8 cellular contexts compared by ENCODE assay signal in the genomic region with DNA sequence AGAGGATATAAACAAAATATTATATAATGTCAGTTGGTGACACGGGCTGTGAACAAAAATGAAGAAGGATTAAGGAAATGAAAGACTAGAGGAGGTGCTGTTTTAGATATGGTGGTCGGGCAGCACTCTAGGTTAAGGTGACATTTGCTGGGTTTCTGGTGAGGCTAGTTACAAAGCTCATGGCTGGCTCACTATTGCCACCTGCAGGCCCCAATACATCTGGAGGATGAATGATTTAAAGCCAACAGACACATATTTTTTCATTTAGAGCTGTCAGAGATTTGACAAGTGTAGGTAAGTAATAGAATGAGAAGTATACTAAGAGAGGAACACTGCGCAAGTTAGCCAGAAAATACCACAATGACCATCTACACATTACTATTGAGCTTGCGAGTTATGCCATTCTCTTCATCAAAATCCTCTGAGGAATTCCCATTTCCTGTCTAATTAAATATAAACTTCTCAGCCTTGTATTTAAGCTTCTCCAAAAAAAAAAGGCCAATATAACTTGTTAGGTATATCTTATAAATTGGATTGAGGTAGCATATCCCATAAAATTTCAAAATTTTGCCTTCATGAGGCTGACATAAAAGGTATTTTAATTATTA. TPM values are rescaled to one million over a fixed set of nuclear protein-coding genes. Genes with fewer than 3 reads are reported as not detected.
DNase-seq lines count a peak whose midpoint lies in the region; ATAC-seq and TF ChIP-seq lines count a peak whose summit lies in the region.

No MANE protein-coding gene starts in this region.

- no peaks in the 10 kb centered on the region for H3K36me3 ChIP-seq in OCI-LY3 (replicated peaks; ENCODE audit: low read depth, low read length)
- H3K36me3 ChIP-seq in gastroesophageal sphincter, result no peaks in the 10 kb centered on the region
- H3K36me3 ChIP-seq in prostate gland, result no peaks in the 10 kb centered on the region

- WGBS in gastroesophageal sphincter (ENCODE audit: low coverage in 1 of 2), 2 donors, result 30 to 55% methylated on average over 3 to 4 of the region's 4 CpGs
- WGBS in prostate gland, result 54% methylated on average over 4 of the region's 4 CpGs

- H3K27me3 ChIP-seq in OCI-LY3 (ENCODE audit: low read depth, low read length), result no peaks in the 10 kb centered on the region
- H3K27me3 ChIP-seq in gastroesophageal sphincter, result no peaks in the 10 kb centered on the region
- H3K27me3 ChIP-seq in prostate gland (replicated peaks; ENCODE audit: insufficient read depth), result no peaks in the 10 kb centered on the region

- TF ChIP-seq POLR2A in gastroesophageal sphincter (IDR thresholded peaks at IDR 0.05) (no peak), prostate gland (IDR thresholded peaks at IDR 0.05) (no peak)

- DNase-seq in D341Med (ENCODE audit: low spot score) (peak; percentile 68), prostate gland (ENCODE audit: low spot score) (peak; percentile 34), GF-D8 (lab: John Stamatoyannopoulos, UW) (no peak)
- DNase-seq in activated effector memory CD4-positive, alpha-beta T cell treated with Interleukin-2 at 50 U/mL for 16 hours, result peak; percentile 5

- H3K79me2 ChIP-seq in OCI-LY3 (ENCODE audit: low read length), result no peaks in the 10 kb centered on the region

- H3K27ac ChIP-seq in OCI-LY3 (ENCODE audit: low read length) (no peak overlapping the region), gastroesophageal sphincter (no peak overlapping the region), prostate gland (no peak overlapping the region)

- no peak overlapping the region for H3K9ac ChIP-seq in OCI-LY3 (ENCODE audit: low read length)

- ATAC-seq in GM19328 (IDR thresholded peaks at IDR 0.05; ENCODE audit: unreplicated experiment) (peak; percentile 64), HG03280 (IDR thresholded peaks at IDR 0.05; ENCODE audit: unreplicated experiment) (peak; percentile 63), gastroesophageal sphincter (no peak)

- intact Hi-C loops in prostate gland (cut with DNase I), result no loop called here

- H2AFZ ChIP-seq in OCI-LY3 (ENCODE audit: low read depth, low read length), result no peak overlapping the region

- H3K4me1 ChIP-seq in OCI-LY3 (ENCODE audit: low read length) (peaks cover 14% of the 10 kb centered on the region; the same call in 1 of the 2 replicates), gastroesophageal sphincter (no peaks in the 10 kb centered on the region), prostate gland (replicated peaks) (no peaks in the 10 kb centered on the region)

- no peaks in the 10 kb centered on the region for H3K9me3 ChIP-seq in OCI-LY3 (ENCODE audit: insufficient read depth, low read length)
- H3K9me3 ChIP-seq in gastroesophageal sphincter, result no peaks in the 10 kb centered on the region
- no peaks in the 10 kb centered on the region for H3K9me3 ChIP-seq in prostate gland

- TF ChIP-seq CTCF in OCI-LY3 (IDR thresholded peaks at IDR 0.05; ENCODE audit: low read depth, low read length) (peak; percentile 97), gastroesophageal sphincter (IDR thresholded peaks at IDR 0.05) (peak in 3 of 4 experiments; percentile 30 to 56 (median 34)), prostate gland (IDR thresholded peaks at IDR 0.05) (peak in 3 of 4 experiments; percentile 29 to 52 (median 44))

- TF ChIP-seq EP300 in gastroesophageal sphincter (IDR thresholded peaks at IDR 0.05), result no peak

- no peaks in the 10 kb centered on the region for H4K20me1 ChIP-seq in OCI-LY3 (ENCODE audit: insufficient read depth, low read length)

- H3K4me2 ChIP-seq in OCI-LY3 (ENCODE audit: low read length), result peak overlapping the region; percentile 21; the same call in 1 of the 2 replicates

- H3K4me3 ChIP-seq in OCI-LY3 (ENCODE audit: low read length) (no peak overlapping the region), gastroesophageal sphincter (no peak overlapping the region), prostate gland (no peak overlapping the region)

RNA-seq across cellular contexts. Expression of a gene that starts 6.4 kb away (rescaled TPM):
- total RNA-seq in gastroesophageal sphincter (not detected), prostate gland (not detected)

RNA-seq across cellular contexts. Expression of a gene that starts 28.3 kb away (rescaled TPM):
- under 1 TPM in 1 of 4 donors, not detected in 3; 0.12 TPM for total RNA-seq in gastroesophageal sphincter
- under 1 TPM in 1 of 2 donors, not detected in 1; 0.68 TPM for total RNA-seq in prostate gland

RNA-seq across cellular contexts. Expression of a gene that starts 56.0 kb away (rescaled TPM):
- 1 to 10 TPM in 1 of 4 donors, not detected in 3; 1.7 TPM for total RNA-seq in gastroesophageal sphincter
- not detected for total RNA-seq in prostate gland

Comparison
In these comparisons a context has a peak if more than half of its experiments do, and no peak if none do; other contexts are left out.
1. CTCF ChIP-seq: peak in every context shown above with its lines; median percentile 97 in OCI-LY3; 44 in prostate gland; 34 in gastroesophageal sphincter.